In genomic region chr19:4009990-4010807, GRCh38 we compare ENCODE assay signal across 1 cellular context.
TF ChIP-seq lines count a peak whose summit lies in the region.

No MANE protein-coding gene starts in this region.

TF ChIP-seq in WTC11, 78 proteins besides CTCF, POLR2A, EP300 and RAD21 (continued from another document):
- TF ChIP-seq ZBTB43 (CRISPR knock-in tag; IDR thresholded peaks at IDR 0.05): no peak
- TF ChIP-seq MAX (CRISPR knock-in tag; IDR thresholded peaks at IDR 0.05): no peak
